1 cellular context compared by ENCODE assay signal in the genomic region with DNA sequence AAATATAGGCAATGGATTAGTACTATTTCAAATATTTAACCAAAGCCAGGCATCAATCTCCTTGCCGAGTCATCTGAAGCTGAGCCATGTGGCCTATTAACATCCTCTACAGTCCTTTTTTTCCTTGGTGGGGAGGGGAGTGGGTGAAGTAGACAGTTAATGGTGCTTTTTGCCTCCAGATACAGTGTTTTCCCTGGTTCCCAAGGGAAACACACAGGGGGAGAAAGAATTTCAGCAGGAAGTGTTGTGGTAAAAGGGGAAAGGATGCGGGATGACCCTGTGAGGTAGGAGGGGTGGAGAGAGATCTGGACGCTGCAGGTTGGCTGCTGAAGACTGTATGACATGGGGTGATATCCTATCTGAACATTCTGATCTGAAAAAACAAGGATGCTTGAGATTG.
TF ChIP-seq lines count a peak whose summit lies in the region.

No MANE protein-coding gene starts in this region.

TF ChIP-seq in SK-N-SH, 30 proteins besides CTCF, POLR2A, EP300 and RAD21 (continued from another document):
- peak; percentile 18; the same call in 1 of the 2 replicates for TF ChIP-seq TEAD4 (IDR thresholded peaks at IDR 0.05; ENCODE audit: borderline replicate concordance, insufficient read depth)
- no peak for TF ChIP-seq GABPA (IDR thresholded peaks at IDR 0.05; ENCODE audit: low read depth)
- TF ChIP-seq GATA2 (CRISPR knock-in tag; IDR thresholded peaks at IDR 0.05) = peak; percentile 29; the same call in 1 of the 2 replicates
- peak; percentile 86; the same call in 1 of the 2 replicates for TF ChIP-seq MXI1 (IDR thresholded peaks at IDR 0.05; ENCODE audit: low read depth, low read length)
- TF ChIP-seq, protein P1, sequence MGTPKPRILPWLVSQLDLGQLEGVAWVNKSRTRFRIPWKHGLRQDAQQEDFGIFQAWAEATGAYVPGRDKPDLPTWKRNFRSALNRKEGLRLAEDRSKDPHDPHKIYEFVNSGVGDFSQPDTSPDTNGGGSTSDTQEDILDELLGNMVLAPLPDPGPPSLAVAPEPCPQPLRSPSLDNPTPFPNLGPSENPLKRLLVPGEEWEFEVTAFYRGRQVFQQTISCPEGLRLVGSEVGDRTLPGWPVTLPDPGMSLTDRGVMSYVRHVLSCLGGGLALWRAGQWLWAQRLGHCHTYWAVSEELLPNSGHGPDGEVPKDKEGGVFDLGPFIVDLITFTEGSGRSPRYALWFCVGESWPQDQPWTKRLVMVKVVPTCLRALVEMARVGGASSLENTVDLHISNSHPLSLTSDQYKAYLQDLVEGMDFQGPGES (IDR thresholded peaks at IDR 0.05; ENCODE audit: low read depth, low read length) = no peak
- TF ChIP-seq FOXJ3 (CRISPR knock-in tag; IDR thresholded peaks at IDR 0.05) = peak; percentile 75
- peak; percentile 25; the same call in 1 of the 2 replicates for TF ChIP-seq RCOR1 (IDR thresholded peaks at IDR 0.05; ENCODE audit: low read length)
- 0 out of 2 replicates have a peak, but pooled peaks have one; percentile 19 for TF ChIP-seq SIN3A (IDR thresholded peaks at IDR 0.05; ENCODE audit: borderline replicate concordance, low read depth, low read length)
- TF ChIP-seq, protein P2, sequence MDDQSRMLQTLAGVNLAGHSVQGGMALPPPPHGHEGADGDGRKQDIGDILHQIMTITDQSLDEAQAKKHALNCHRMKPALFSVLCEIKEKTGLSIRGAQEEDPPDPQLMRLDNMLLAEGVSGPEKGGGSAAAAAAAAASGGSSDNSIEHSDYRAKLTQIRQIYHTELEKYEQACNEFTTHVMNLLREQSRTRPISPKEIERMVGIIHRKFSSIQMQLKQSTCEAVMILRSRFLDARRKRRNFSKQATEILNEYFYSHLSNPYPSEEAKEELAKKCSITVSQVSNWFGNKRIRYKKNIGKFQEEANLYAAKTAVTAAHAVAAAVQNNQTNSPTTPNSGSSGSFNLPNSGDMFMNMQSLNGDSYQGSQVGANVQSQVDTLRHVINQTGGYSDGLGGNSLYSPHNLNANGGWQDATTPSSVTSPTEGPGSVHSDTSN (IDR thresholded peaks at IDR 0.05) = peak; percentile 64
- peak; percentile 52 for TF ChIP-seq TCF12 (IDR thresholded peaks at IDR 0.05)
- TF ChIP-seq CHD2 (IDR thresholded peaks at IDR 0.05; ENCODE audit: low read length, partially characterized antibody) = peak; percentile 60
- TF ChIP-seq, protein P3, sequence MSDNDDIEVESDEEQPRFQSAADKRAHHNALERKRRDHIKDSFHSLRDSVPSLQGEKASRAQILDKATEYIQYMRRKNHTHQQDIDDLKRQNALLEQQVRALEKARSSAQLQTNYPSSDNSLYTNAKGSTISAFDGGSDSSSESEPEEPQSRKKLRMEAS (IDR thresholded peaks at IDR 0.05; ENCODE audit: low read depth) = peak; percentile 37; the same call in 1 of the 2 replicates
- TF ChIP-seq TAF1 (IDR thresholded peaks at IDR 0.05; ENCODE audit: borderline replicate concordance, low read depth, low read length) = no peak
TF ChIP-seq in SK-N-SH: peak in this region for 14.
